ENCODE assay signal across 34 cellular contexts in genomic region chr1:167119696-167120095, GRCh38. TPM values are rescaled to one million over a fixed set of nuclear protein-coding genes. Genes with fewer than 3 reads are reported as not detected.
"Had no signal": no experiment of that assay in that cellular context is flagged by ENCODE, and none has a peak within 500 bp of the region (broad histone marks: within the 10 kb centered on the region; RNA-seq: fewer than 3 reads in every experiment).

No MANE protein-coding gene starts in this region.

- H3K9me3 ChIP-seq: esophagus squamous epithelium, pancreas, right atrium auricular region, stomach, thyroid gland had no signal

- H3K4me3 Mint-ChIP-seq: activated CD4-positive, alpha-beta memory T cell treated with anti-CD3 and anti-CD28 coated beads for 36 hours; activated CD4-positive, alpha-beta T cell treated with anti-CD3 and anti-CD28 coated beads, Interleukin-2, amount 10 ng/mL, durations not matched to agents 24 days and 14 days; activated naive CD4-positive, alpha-beta T cell treated with anti-CD3 and anti-CD28 coated beads, Interleukin-2, amount 10 ng/mL, durations not matched to agents 7 days and 5 days; activated naive CD8-positive, alpha-beta T cell treated with anti-CD3 and anti-CD28 coated beads, Interleukin-2, amount 50 U/mL, for 24 hours; activated T-cell treated with anti-CD3 and anti-CD28 coated beads, Interleukin-2, amount 50 U/mL, for 24 hours; stimulated activated naive B cell treated with anti-CD40 and anti-IgM and Interleukin-4, amounts not matched to agents 10 μg/mL and 1 μg/mL and 100 μg/mL, for 72 hours had no signal

- H3K27ac ChIP-seq: epithelial cell of prostate, esophagus squamous epithelium, pancreas, right atrium auricular region, stomach, thyroid gland, WERI-Rb-1 had no signal

- H3K4me3 ChIP-seq: esophagus squamous epithelium, pancreas, right atrium auricular region, stomach, thyroid gland had no signal

- DNase-seq: activated CD4-positive, alpha-beta memory T cell treated with anti-CD3 and anti-CD28 coated beads for 36 hours; activated CD4-positive, alpha-beta T cell treated with anti-CD3 and anti-CD28 coated beads, Interleukin-2, amount 10 ng/mL, durations not matched to agents 24 days and 14 days; activated CD4-positive, CD25-positive, alpha-beta regulatory T cell treated with anti-CD3 and anti-CD28 coated beads, Interleukin-2, amount 50 U/mL, for 72 hours; activated CD8-positive, alpha-beta memory T cell treated with anti-CD3 and anti-CD28 coated beads, Interleukin-2, amount 50 U/mL, for 48 hours; activated gamma-delta T cell; activated naive CD4-positive, alpha-beta T cell treated with anti-CD3 and anti-CD28 coated beads, Interleukin-2, amount 10 ng/mL, durations not matched to agents 7 days and 5 days; activated naive CD8-positive, alpha-beta T cell treated with anti-CD3 and anti-CD28 coated beads, Interleukin-2, amount 50 U/mL, for 24 hours; activated T-cell treated with anti-CD3 and anti-CD28 coated beads, Interleukin-2, amount 50 U/mL, for 24 hours; dermis blood vessel endothelial cell; effector CD4-positive, alpha-beta T cell; esophagus squamous epithelium; foreskin melanocyte; glutamatergic neuron; left ventricle myocardium superior; mammary epithelial cell; naive thymus-derived CD8-positive, alpha-beta T cell; pancreas; stimulated activated CD4-positive, alpha-beta T cell treated with anti-CD3 and anti-CD28 coated beads, Interleukin-15, amount 100 ng/mL, for 24 hours; stimulated activated CD4-positive, alpha-beta T cell treated with anti-CD3 and anti-CD28 coated beads, Interleukin-2, amount 100 ng/mL, for 24 hours; stimulated activated naive B cell treated with anti-CD40 and anti-IgM and Interleukin-4, amounts not matched to agents 10 μg/mL and 1 μg/mL and 100 μg/mL, for 72 hours; stomach; T-helper 9 cell; thyroid gland; WERI-Rb-1 had no signal

- H3K27me3 ChIP-seq: pancreas, right atrium auricular region, thyroid gland had no signal

- H3K36me3 Mint-ChIP-seq: activated CD4-positive, alpha-beta memory T cell treated with anti-CD3 and anti-CD28 coated beads for 36 hours; activated naive CD4-positive, alpha-beta T cell treated with anti-CD3 and anti-CD28 coated beads, Interleukin-2, amount 10 ng/mL, durations not matched to agents 7 days and 5 days; naive thymus-derived CD8-positive, alpha-beta T cell; stimulated activated naive B cell treated with anti-CD40 and anti-IgM and Interleukin-4, amounts not matched to agents 10 μg/mL and 1 μg/mL and 100 μg/mL, for 72 hours had no signal

- H3K27me3 Mint-ChIP-seq: activated CD4-positive, alpha-beta memory T cell treated with anti-CD3 and anti-CD28 coated beads for 36 hours; activated naive CD8-positive, alpha-beta T cell treated with anti-CD3 and anti-CD28 coated beads, Interleukin-2, amount 50 U/mL, for 24 hours; activated T-cell treated with anti-CD3 and anti-CD28 coated beads, Interleukin-2, amount 50 U/mL, for 24 hours had no signal

- H3K9me3 Mint-ChIP-seq: activated CD4-positive, alpha-beta memory T cell treated with anti-CD3 and anti-CD28 coated beads for 36 hours; activated CD4-positive, alpha-beta T cell treated with anti-CD3 and anti-CD28 coated beads, Interleukin-2, amount 10 ng/mL, durations not matched to agents 24 days and 14 days; activated naive CD4-positive, alpha-beta T cell treated with anti-CD3 and anti-CD28 coated beads, Interleukin-2, amount 10 ng/mL, durations not matched to agents 7 days and 5 days; activated naive CD8-positive, alpha-beta T cell treated with anti-CD3 and anti-CD28 coated beads, Interleukin-2, amount 50 U/mL, for 24 hours; activated T-cell treated with anti-CD3 and anti-CD28 coated beads, Interleukin-2, amount 50 U/mL, for 24 hours; naive thymus-derived CD8-positive, alpha-beta T cell; stimulated activated naive B cell treated with anti-CD40 and anti-IgM and Interleukin-4, amounts not matched to agents 10 μg/mL and 1 μg/mL and 100 μg/mL, for 72 hours had no signal

- H3K4me1 ChIP-seq: pancreas had no signal

- H3K36me3 ChIP-seq: esophagus squamous epithelium, pancreas, stomach, thyroid gland, WERI-Rb-1 had no signal

- H3K27ac Mint-ChIP-seq: activated CD4-positive, alpha-beta memory T cell treated with anti-CD3 and anti-CD28 coated beads for 36 hours; activated CD4-positive, alpha-beta T cell treated with anti-CD3 and anti-CD28 coated beads, Interleukin-2, amount 10 ng/mL, durations not matched to agents 24 days and 14 days; activated naive CD4-positive, alpha-beta T cell treated with anti-CD3 and anti-CD28 coated beads, Interleukin-2, amount 10 ng/mL, durations not matched to agents 7 days and 5 days; activated naive CD8-positive, alpha-beta T cell treated with anti-CD3 and anti-CD28 coated beads, Interleukin-2, amount 50 U/mL, for 24 hours; activated T-cell treated with anti-CD3 and anti-CD28 coated beads, Interleukin-2, amount 50 U/mL, for 24 hours; stimulated activated naive B cell treated with anti-CD40 and anti-IgM and Interleukin-4, amounts not matched to agents 10 μg/mL and 1 μg/mL and 100 μg/mL, for 72 hours had no signal

- FAIRE-seq: colon, endometrium, islet of Langerhans, pancreas, TTC549 had no signal

- ATAC-seq: activated naive CD8-positive, alpha-beta T cell treated with anti-CD3 and anti-CD28 coated beads, Interleukin-2, amount 50 U/mL, for 24 hours; left ventricle myocardium superior; naive thymus-derived CD8-positive, alpha-beta T cell; pancreas; stimulated activated naive B cell treated with anti-CD40 and anti-IgM and Interleukin-4, amounts not matched to agents 10 μg/mL and 1 μg/mL and 100 μg/mL, for 72 hours had no signal

RNA-seq across cellular contexts. Expression of gene STYXL2, which starts 25.8 kb away (rescaled TPM):
- total RNA-seq: activated CD4-positive, alpha-beta memory T cell treated with anti-CD3 and anti-CD28 coated beads for 36 hours; activated CD4-positive, alpha-beta T cell treated with anti-CD3 and anti-CD28 coated beads, Interleukin-2, amount 10 ng/mL, durations not matched to agents 24 days and 14 days; activated CD8-positive, alpha-beta memory T cell treated with anti-CD3 and anti-CD28 coated beads for 36 hours; dermis blood vessel endothelial cell; mammary epithelial cell; naive thymus-derived CD8-positive, alpha-beta T cell; pulmonary artery endothelial cell; T-helper 1 cell treated with Interleukin-12 subunit alpha and Interleukin-12 subunit beta and Interleukin-4 antibody, amounts not matched to agents 30 ng/mL and 1 ng/mL, for 36 hours; thyroid gland; ureter had no signal
- polyA plus RNA-seq: mammary epithelial cell; naive thymus-derived CD8-positive, alpha-beta T cell; stomach had no signal

RNA-seq across cellular contexts. Expression of gene GPA33, which starts 29.5 kb away (rescaled TPM):
- total RNA-seq: activated CD4-positive, alpha-beta T cell treated with anti-CD3 and anti-CD28 coated beads, Interleukin-2, amount 10 ng/mL, durations not matched to agents 24 days and 14 days; dermis blood vessel endothelial cell; esophagus squamous epithelium; mammary epithelial cell; pulmonary artery endothelial cell; thyroid gland had no signal
- polyA plus RNA-seq: mammary epithelial cell had no signal
